18 cellular contexts compared by ENCODE assay signal in genomic region chr1:197034631-197035339, GRCh38. TPM values are rescaled to one million over a fixed set of nuclear protein-coding genes. Genes with fewer than 3 reads are reported as not detected.
DNase-seq lines count a peak whose midpoint lies in the region; TF ChIP-seq lines count a peak whose summit lies in the region.
"Not testable (repeated sequence)": the region's sequence is repeated elsewhere in the genome, so short reads cannot be mapped to it uniquely, and the experiment has no call there.
"Had no signal": no experiment of that assay in that cellular context is flagged by ENCODE, and none has a peak within 500 bp of the region (broad histone marks: within the 10 kb centered on the region; RNA-seq: fewer than 3 reads in every experiment).

No MANE protein-coding gene starts in this region.

- DNase-seq in EH (ENCODE audit: low read depth) (peak; percentile 85), HFF-Myc (ENCODE audit: extremely low read depth, low read depth) (peak; percentile 20), PC-9 (peak; percentile 39 to 50), amniotic stem cell (lab: John Stamatoyannopoulos, UW) (peak; percentile 11), dedifferentiated amniotic fluid mesenchymal stem cell (ENCODE audit: extremely low spot score) (peak; percentile 37), fibroblast of the aortic adventitia (ENCODE audit: low read depth) (peak; percentile 84), myocyte (ENCODE audit: low read depth) (peak; percentile 40)

- POLR2A ChIA-PET in PC-9 (lab: Charles Lee; ENCODE audit: unreplicated experiment): not testable (repeated sequence)

- H3K79me2 ChIP-seq in PC-9 (ENCODE audit: low read depth): not testable (repeated sequence)

- not testable (repeated sequence) for TF ChIP-seq CTCF in HFF-Myc (IDR thresholded peaks at IDR 0.05; ENCODE audit: low read depth, low read length, missing control alignments); PC-9 (conservative IDR thresholded peaks at IDR 0.05); fibroblast of the aortic adventitia (IDR thresholded peaks at IDR 0.05; ENCODE audit: insufficient read depth, low read length)

- H3K4me3 ChIP-seq in HFF-Myc (replicated peaks; ENCODE audit: low read depth, low read length); PC-9; fibroblast of the aortic adventitia (ENCODE audit: low read depth, low read length): not testable (repeated sequence)

- CTCF ChIA-PET in PC-9 (lab: Charles Lee): not testable (repeated sequence)

- H2AFZ ChIP-seq in PC-9: 0 out of 2 replicates have a peak overlapping the region, but pooled peaks have one; percentile 47

- not testable (repeated sequence) for H3K4me2 ChIP-seq in PC-9

- not testable (repeated sequence) for BruUV-seq in PC-9 (replicated peaks; lab: Mats Ljungman, UMichigan)

- H3F3A ChIP-seq in PC-9 (ENCODE audit: insufficient read depth, low read depth): not testable (repeated sequence)

- H3K4me1 ChIP-seq in PC-9 (replicated peaks; ENCODE audit: insufficient read depth): not testable (repeated sequence)

- H3K36me3 ChIP-seq in PC-9 (ENCODE audit: low read depth): not testable (repeated sequence)

- H3K9me2 ChIP-seq in PC-9 (ENCODE audit: insufficient read depth): not testable (repeated sequence)

- H3K27ac ChIP-seq in PC-9: not testable (repeated sequence)

- H3K27me3 ChIP-seq in PC-9 (ENCODE audit: insufficient read depth, low read depth): not testable (repeated sequence)

- intact Hi-C loops in PC-9 (cut with micrococcal nuclease; ENCODE audit: unreplicated experiment): not testable (repeated sequence)

- not testable (repeated sequence) for H3K9me3 ChIP-seq in PC-9 (ENCODE audit: insufficient read depth, low read depth)

- not testable (repeated sequence) for H4K20me1 ChIP-seq in PC-9 (ENCODE audit: insufficient read depth)

RNA-seq across cellular contexts. Expression of gene F13B, which starts 32.3 kb away (rescaled TPM):
- total RNA-seq in PC-9 (2021): not detected in 2 replicates
- not detected in 2 replicates for total RNA-seq in fibroblast of the aortic adventitia (ENCODE audit: low replicate concordance)
- not detected in 2 replicates for total RNA-seq in myocyte
- polyA plus RNA-seq in myocyte (2012): not detected
- total RNA-seq: activated naive CD8-positive, alpha-beta T cell treated with anti-CD3 and anti-CD28 coated beads, Interleukin-2, amount 10 ng/mL, durations not matched to agents 7 days and 5 days; CD4-positive, alpha-beta memory T cell; chondrocyte; H1; OCI-LY7; pancreas; Right ventricle myocardium inferior; T-helper 17 cell; temporal lobe; ureter had no signal
- polyA plus RNA-seq: CD4-positive, alpha-beta memory T cell; H1; neural cell; pancreas had no signal

RNA-seq across cellular contexts. Expression of gene CFHR5, which starts 57.4 kb away (rescaled TPM):
- total RNA-seq in PC-9 (2021): not detected in 2 replicates
- not detected in 2 replicates for total RNA-seq in fibroblast of the aortic adventitia (ENCODE audit: low replicate concordance)
- not detected in 2 replicates for total RNA-seq in myocyte
- not detected for polyA plus RNA-seq in myocyte (2012)
- total RNA-seq: activated naive CD8-positive, alpha-beta T cell treated with anti-CD3 and anti-CD28 coated beads, Interleukin-2, amount 10 ng/mL, durations not matched to agents 7 days and 5 days; CD4-positive, alpha-beta memory T cell; chondrocyte; H1; OCI-LY7; Right ventricle myocardium inferior; T-helper 17 cell; temporal lobe; ureter had no signal
- polyA plus RNA-seq: CD4-positive, alpha-beta memory T cell; H1; neural cell; pancreas had no signal

Comparison
In these comparisons a context has a peak if more than half of its experiments do, and no peak if none do; other contexts are left out.
1. DNase-seq: peak in every context shown above with its lines; median percentile 85 in EH; 84 in fibroblast of the aortic adventitia; 44 in PC-9; 40 in myocyte; 37 in dedifferentiated amniotic fluid mesenchymal stem cell; 20 in HFF-Myc; 11 in amniotic stem cell.